Comparison of ENCODE assay signal across 24 cellular contexts in genomic region chr3:61227799-61228198, GRCh38. TPM values are rescaled to one million over a fixed set of nuclear protein-coding genes. Genes with fewer than 3 reads are reported as not detected.
A peak's percentile ranks its signal among the peaks of the same experiment; 100 is the strongest.
DNase-seq lines count a peak whose midpoint lies in the region; ATAC-seq, FAIRE-seq and TF ChIP-seq lines count a peak whose summit lies in the region.
"Had no signal": no experiment of that assay in that cellular context is flagged by ENCODE, and none has a peak within 500 bp of the region (broad histone marks: within the 10 kb centered on the region; RNA-seq: fewer than 3 reads in every experiment).

No MANE protein-coding gene starts in this region.

- 52 to 59% methylated on average over 2 of the region's 2 CpGs for WGBS in pancreas, 2 donors

- intact Hi-C loops in pancreas (cut with DNase I): no loop called here

- no peak overlapping the region for H3K4me3 ChIP-seq in pancreas
- H3K4me3 ChIP-seq: A549; BLaER1 treated with 17β-estradiol and CSF1 and Interleukin-3, amounts not matched to agents 10 nM and 100 nM; GM12878 had no signal

- H3K4me1 ChIP-seq in pancreas: peaks cover 0 to 13% (median 9%) of the 10 kb centered on the region in 3 donors
- H3K4me1 ChIP-seq: A549, Caco-2 had no signal

- no peaks in the 10 kb centered on the region for H3K27me3 ChIP-seq in pancreas
- H3K27me3 ChIP-seq: BLaER1 treated with 17β-estradiol and CSF1 and Interleukin-3, amounts not matched to agents 10 nM and 100 nM had no signal

- TF ChIP-seq CTCF in pancreas (IDR thresholded peaks at IDR 0.05): no peak

- no peak overlapping the region for H3K27ac ChIP-seq in pancreas
- H3K27ac ChIP-seq: 22Rv1; A549; BLaER1 treated with 17β-estradiol and CSF1 and Interleukin-3, amounts not matched to agents 10 nM and 100 nM; C4-2B had no signal

- DNase-seq in DMS53 (lab: John Stamatoyannopoulos, UW): peak; percentile 7
- DNase-seq in DMS53 treated with DMSO at 0.1 percent for 48 hours (lab: John Stamatoyannopoulos, UW; ENCODE audit: unreplicated experiment): no peak
- peak; percentile 46 for DNase-seq in SHP77 treated with DMSO at 0.1 percent for 48 hours (lab: John Stamatoyannopoulos, UW)
- no peak for DNase-seq in SHP77 (lab: John Stamatoyannopoulos, UW)
- no peak for DNase-seq in pancreas
- DNase-seq in SW480 (ENCODE audit: low spot score): no peak
- DNase-seq in DMS79 (lab: John Stamatoyannopoulos, UW): no peak
- DNase-seq: AML-193; Caco-2; Calu3; CD4-positive, alpha-beta T cell; CD8-positive, alpha-beta T cell; DND-41; EL; GDM1 had no signal

- no peaks in the 10 kb centered on the region for H3K36me3 ChIP-seq in pancreas
- H3K36me3 ChIP-seq: BLaER1 treated with 17β-estradiol and CSF1 and Interleukin-3, amounts not matched to agents 10 nM and 100 nM had no signal

- H3K9me3 ChIP-seq in pancreas: no peaks in the 10 kb centered on the region
- H3K9me3 ChIP-seq: A549; BLaER1 treated with 17β-estradiol and CSF1 and Interleukin-3, amounts not matched to agents 10 nM and 100 nM; Caco-2 had no signal

- ATAC-seq in pancreas: peak in 3 of 4 donors; percentile 56 to 70 (median 60)
- ATAC-seq: A549; CD8-positive, alpha-beta T cell; GM12878 had no signal

- FAIRE-seq in pancreas (lab: Jason Lieb, UNC): no peak
- FAIRE-seq: A549, D721Med, GM12878, GM12892, GM18507 had no signal

RNA-seq across cellular contexts. Expression of gene FHIT, which starts 23.5 kb away (rescaled TPM):
- total RNA-seq in pancreas: 10 to 100 TPM in 3 of 6 donors, 1 to 10 TPM in 3; 6.8 to 15.7 (median 9.2) TPM
- 1 to 10 TPM; 4.8 to 7.0 TPM for polyA plus RNA-seq in pancreas
- total RNA-seq: Daoy had no signal

Comparison
In these comparisons a context has a peak if more than half of its experiments do, and no peak if none do; other contexts are left out.
1. DNase-seq: peak in DMS53 (single experiment) and SHP77 treated with DMSO at 0.1 percent for 48 hours (single experiment); none in DMS53 treated with DMSO at 0.1 percent for 48 hours (single experiment), SHP77 (0 of 2), pancreas (0 of 6), SW480 (single experiment) and DMS79 (single experiment).